In genomic region chr2:80014637-80015036, GRCh38 we compare ENCODE assay signal across 1 cellular context.
TF ChIP-seq lines count a peak whose summit lies in the region.

No MANE protein-coding gene starts in this region.

TF ChIP-seq in WTC11, 78 proteins besides CTCF, POLR2A, EP300 and RAD21 (continued from another document):
- no peak for TF ChIP-seq ZNF121 (CRISPR knock-in tag; IDR thresholded peaks at IDR 0.05)
